In genomic region chr15:37102315-37103021, GRCh38 we compare ENCODE assay signal across 9 cellular contexts. TPM values are rescaled to one million over a fixed set of nuclear protein-coding genes. Genes with fewer than 3 reads are reported as not detected.
DNase-seq lines count a peak whose midpoint lies in the region; ATAC-seq and TF ChIP-seq lines count a peak whose summit lies in the region.
"Had no signal": no experiment of that assay in that cellular context is flagged by ENCODE, and none has a peak within 500 bp of the region (broad histone marks: within the 10 kb centered on the region; RNA-seq: fewer than 3 reads in every experiment).

No MANE protein-coding gene starts in this region.

- H3K4me3 Mint-ChIP-seq in CD4-positive, alpha-beta memory T cell = peak overlapping the region; percentile 17 to 77 (median 60)

- peaks cover 24 to 51% (median 37%) of the 10 kb centered on the region in 4 donors for H3K4me1 Mint-ChIP-seq in CD4-positive, alpha-beta memory T cell

- H3K27ac Mint-ChIP-seq in CD4-positive, alpha-beta memory T cell = peak overlapping the region in 3 of 7 donors; percentile 3 to 79 (median 31)

- TF ChIP-seq POLR2A in breast epithelium (IDR thresholded peaks at IDR 0.05) = no peak

- intact Hi-C loops in CD4-positive, alpha-beta memory T cell (cut with micrococcal nuclease) = no loop called here
- intact Hi-C loops in breast epithelium (cut with DNase I; ENCODE audit: low total_unique reads) = loop anchor here (10.0 kb wide), 1 partner anchor 218 kb away; no protein-coding TSS in a partner anchor

- peaks cover 32% of the 10 kb centered on the region for H3K27me3 ChIP-seq in CD4-positive, alpha-beta memory T cell (ENCODE audit: insufficient read depth, low read length)
- H3K27me3 ChIP-seq in breast epithelium = peaks cover 0 to 14% of the 10 kb centered on the region in 2 donors

- peaks cover 36% of the 10 kb centered on the region for H3K4me1 ChIP-seq in CD4-positive, alpha-beta memory T cell (ENCODE audit: insufficient read depth, low read length)
- no peaks in the 10 kb centered on the region for H3K4me1 ChIP-seq in breast epithelium

- H3K4me3 ChIP-seq in CD4-positive, alpha-beta memory T cell (ENCODE audit: low read length in 2 of 2) = no peak overlapping the region
- peak overlapping the region; percentile 69 to 76 (median 72) for H3K4me3 ChIP-seq in breast epithelium

- H3K27me3 Mint-ChIP-seq in CD4-positive, alpha-beta memory T cell = peaks cover 57 to 62% of the 10 kb centered on the region in 2 donors

- POLR2A ChIA-PET in CD4-positive, alpha-beta memory T cell (lab: Charles Lee; ENCODE audit: partially characterized antibody) = no interaction called here

- in situ Hi-C loops in KBM-7 (cut with MboI; ENCODE audit: low pct_unique_long_range_greater_than_20kb, low sequenced_read_pairs) = loop anchor here (25.0 kb wide), 1 partner anchor 215 kb away; no protein-coding TSS in a partner anchor

- no peak overlapping the region for H3K27ac ChIP-seq in CD4-positive, alpha-beta memory T cell (ENCODE audit: low read depth, low read length)
- H3K27ac ChIP-seq in breast epithelium = peak overlapping the region; percentile 91 to 95
- H3K27ac ChIP-seq: neutrophil had no signal

- no peak for DNase-seq in CD4-positive, alpha-beta memory T cell
- DNase-seq in KBM-7 = peak; percentile 33
- DNase-seq in breast epithelium (ENCODE audit: low spot score in 2 of 2) = no peak
- peak; percentile 22 for DNase-seq in myocyte (ENCODE audit: low read depth)
- no peak for DNase-seq in activated effector memory CD4-positive, alpha-beta T cell treated with anti-CD3 and anti-CD28 coated beads, Interleukin-2, amount 50 U/mL, for 16 hours
- DNase-seq in epidermal melanocyte (ENCODE audit: insufficient read length, low spot score) = no peak

- no peak for TF ChIP-seq CTCF in breast epithelium (IDR thresholded peaks at IDR 0.05)

- H3K9me3 ChIP-seq in CD4-positive, alpha-beta memory T cell (ENCODE audit: control insufficient read depth in 1 of 2, low read length in 2 of 2) = no peaks in the 10 kb centered on the region
- no peaks in the 10 kb centered on the region for H3K9me3 ChIP-seq in breast epithelium
- H3K9me3 ChIP-seq: neutrophil had no signal

- ATAC-seq in GM18873 (IDR thresholded peaks at IDR 0.05; ENCODE audit: low FRiP score, unreplicated experiment) (no peak), HG03039 (IDR thresholded peaks at IDR 0.05; ENCODE audit: unreplicated experiment) (no peak)

- CTCF ChIA-PET in CD4-positive, alpha-beta memory T cell (lab: Charles Lee; ENCODE audit: partially characterized antibody) = no interaction called here

- peaks cover 2 to 34% (median 25%) of the 10 kb centered on the region in 8 donors for H3K9me3 Mint-ChIP-seq in CD4-positive, alpha-beta memory T cell

- peaks cover 8 to 10% of the 10 kb centered on the region in 2 donors for H3K36me3 Mint-ChIP-seq in CD4-positive, alpha-beta memory T cell

- H3K36me3 ChIP-seq in CD4-positive, alpha-beta memory T cell (ENCODE audit: insufficient read depth, low read length) = no peaks in the 10 kb centered on the region
- H3K36me3 ChIP-seq in breast epithelium = no peaks in the 10 kb centered on the region
- H3K36me3 ChIP-seq: neutrophil had no signal

RNA-seq across cellular contexts. Expression of gene MEIS2, which starts 2.1 kb away (rescaled TPM):
- not detected for total RNA-seq in CD4-positive, alpha-beta memory T cell
- polyA plus RNA-seq in CD4-positive, alpha-beta memory T cell = not detected
- total RNA-seq in breast epithelium (10 to 100 TPM; 18.2 to 55.8 (median 28.5) TPM), myocyte (4.0 and 7.3 TPM in 2 replicates)
- polyA plus RNA-seq in myocyte (2012) = 5.8 TPM

Comparison
In these comparisons a context has a peak if more than half of its experiments do, and no peak if none do; other contexts are left out.
1. DNase-seq: peak in KBM-7 (single experiment) and myocyte (single experiment); none in CD4-positive, alpha-beta memory T cell (0 of 5), breast epithelium (0 of 2), activated effector memory CD4-positive, alpha-beta T cell treated with anti-CD3 and anti-CD28 coated beads, Interleukin-2, amount 50 U/mL, for 16 hours (single experiment) and epidermal melanocyte (single experiment).
2. H3K4me3 ChIP-seq: peak in breast epithelium (3 of 3); none in CD4-positive, alpha-beta memory T cell (0 of 2).